8 cellular contexts compared by ENCODE assay signal in the genomic region with DNA sequence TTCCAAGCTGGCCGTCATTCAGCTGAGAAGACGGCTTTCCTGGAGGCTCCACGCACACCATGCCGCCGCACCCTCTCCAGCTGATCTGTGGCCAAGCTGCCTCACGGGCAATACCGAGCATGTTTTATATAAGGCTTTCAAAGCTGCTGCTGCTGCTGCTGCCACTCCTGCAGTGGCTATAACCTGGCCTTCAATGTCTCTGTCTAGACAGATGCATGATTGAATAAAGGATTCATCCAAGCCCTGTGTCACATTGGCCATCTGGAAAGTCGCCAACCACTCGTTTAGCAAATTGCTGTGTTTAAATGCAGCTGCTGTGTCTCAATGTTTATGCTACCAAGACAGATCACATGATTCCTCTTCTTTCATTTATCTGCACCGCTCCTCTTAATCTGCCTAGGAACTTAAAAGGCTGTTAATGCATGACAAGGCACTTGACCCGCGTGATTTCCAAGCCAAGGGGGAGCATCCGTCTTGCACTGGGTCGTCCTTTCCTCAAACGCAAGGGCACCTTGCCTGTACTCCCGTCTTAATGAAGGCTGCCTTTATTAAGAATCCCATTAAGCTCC.
DNase-seq lines count a peak whose midpoint lies in the region; ATAC-seq and TF ChIP-seq lines count a peak whose summit lies in the region.

No MANE protein-coding gene starts in this region.

- peak overlapping the region; percentile 62 to 92; a peak in 3 of 4 replicates for H4K8ac ChIP-seq in IMR-90 (ENCODE audit: low read depth in 2 of 2, low read length in 2 of 2)

- WGBS in IMR-90 (ENCODE audit: extremely low coverage in 2 of 2, insufficient read length in 1 of 2), 2 experiments = 25% methylated on average over 15 of the region's 16 CpGs; no CpG with 5 or more reads in 1 of the 2 experiments
- 20 to 59% methylated on average over 16 of the region's 16 CpGs for WGBS in sigmoid colon, 2 donors

- H3K36me3 ChIP-seq in IMR-90 (ENCODE audit: control insufficient read depth, insufficient read depth, low read length) (no peaks in the 10 kb centered on the region), sigmoid colon (no peaks in the 10 kb centered on the region), tibial artery (no peaks in the 10 kb centered on the region)

- H2AK5ac ChIP-seq in IMR-90 (ENCODE audit: low read depth, low read length) = peak overlapping the region; percentile 86

- no peak for TF ChIP-seq POLR2A in IMR-90 (IDR thresholded peaks at IDR 0.05; ENCODE audit: low read depth, low read length)
- no peak for TF ChIP-seq POLR2A in sigmoid colon (IDR thresholded peaks at IDR 0.05)

- peak overlapping the region; percentile 83 for H2BK15ac ChIP-seq in IMR-90 (ENCODE audit: low read depth, low read length)

- no TSS peak for BruUV-seq in IMR-90 (replicated peaks; lab: Mats Ljungman, UMichigan)

- H2AK9ac ChIP-seq in IMR-90 (replicated peaks; ENCODE audit: low read depth, low read length, poor library complexity) = peak overlapping the region; percentile 87

- H3K18ac ChIP-seq in IMR-90 (ENCODE audit: low read depth, low read length) = peak overlapping the region; percentile 95

- peak overlapping the region; percentile 69 for H2AFZ ChIP-seq in IMR-90 (replicated peaks; ENCODE audit: low read length, poor library complexity)

- H3K4me3 ChIP-seq in IMR-90 (ENCODE audit: insufficient read depth, low read depth, low read length) (no peak overlapping the region), fibroblast of the aortic adventitia (ENCODE audit: low read depth, low read length) (no peak overlapping the region), sigmoid colon (peak overlapping the region in 1 of 4 donors; percentile 0), tibial artery (no peak overlapping the region)

- CTCF ChIA-PET in IMR-90 (lab: Yijun Ruan, JAX) = no interaction called here

- H3K79me1 ChIP-seq in IMR-90 (ENCODE audit: low read depth in 1 of 2, low read length in 2 of 2) = no peaks in the 10 kb centered on the region; a peak in 1 of 4 replicates

- TF ChIP-seq RAD21 in IMR-90 (IDR thresholded peaks at IDR 0.05; ENCODE audit: low read length) = no peak

- H4K5ac ChIP-seq in IMR-90 (ENCODE audit: low read depth, low read length) = peak overlapping the region; percentile 95

- ATAC-seq in IMR-90 (ENCODE audit: low read depth) = peak; percentile 4
- no peak for ATAC-seq in GM19035 (IDR thresholded peaks at IDR 0.05; ENCODE audit: unreplicated experiment)
- no peak for ATAC-seq in GM21515 (IDR thresholded peaks at IDR 0.05; ENCODE audit: unreplicated experiment)
- no peak for ATAC-seq in HG02970 (IDR thresholded peaks at IDR 0.05; ENCODE audit: low FRiP score, unreplicated experiment)

- peak overlapping the region; percentile 51; the same call in 1 of the 2 replicates for H3K23ac ChIP-seq in IMR-90 (ENCODE audit: low read depth, low read length)

- H3K56ac ChIP-seq in IMR-90 (ENCODE audit: extremely low read depth, insufficient read depth, low read length) = no peak overlapping the region

- POLR2A ChIA-PET in IMR-90 (lab: Charles Lee; ENCODE audit: unreplicated experiment) = interaction anchor here (0.7 kb wide), 2 partner anchors 114 to 352 kb away, joined by 3 read pairs; no protein-coding TSS in a partner anchor

- no peak for TF ChIP-seq CTCF in IMR-90 (conservative IDR thresholded peaks at IDR 0.05; ENCODE audit: low read depth, low read length)
- no peak for TF ChIP-seq CTCF in fibroblast of the aortic adventitia (IDR thresholded peaks at IDR 0.05; ENCODE audit: insufficient read depth, low read length)
- TF ChIP-seq CTCF in sigmoid colon (IDR thresholded peaks at IDR 0.05) = no peak
- no peak for TF ChIP-seq CTCF in tibial artery (IDR thresholded peaks at IDR 0.05)

- intact Hi-C loops in IMR-90 (cut with micrococcal nuclease) (loop anchor here (5.0 kb wide), 1 partner anchor 116 kb away; a partner anchor contains a TSS), sigmoid colon (cut with DNase I) (loop anchor here (5.0 to 10.0 kb wide), 3 partner anchors 179 to 914 kb away; a partner anchor contains a TSS), tibial artery (cut with DNase I; ENCODE audit: low total_unique reads) (loop anchor here (10.0 kb wide), 3 partner anchors 242 to 912 kb away; a partner anchor contains a TSS)

- 0 out of 2 replicates have a peak overlapping the region, but pooled peaks have one; percentile 15 for H3K9ac ChIP-seq in IMR-90 (ENCODE audit: low read depth, low read length)

- H2BK5ac ChIP-seq in IMR-90 (ENCODE audit: low read depth, low read length, poor library complexity, severe bottlenecking) = peak overlapping the region; percentile 93

- H3K9me3 ChIP-seq in IMR-90 (ENCODE audit: control insufficient read depth, insufficient read depth, low read length) (no peaks in the 10 kb centered on the region), sigmoid colon (no peaks in the 10 kb centered on the region), tibial artery (no peaks in the 10 kb centered on the region)

- H3K4me1 ChIP-seq in IMR-90 (ENCODE audit: control insufficient read depth, insufficient read depth, low read length) (peaks cover 20% of the 10 kb centered on the region), sigmoid colon (peaks cover 0 to 28% (median 21%) of the 10 kb centered on the region in 4 donors), tibial artery (peaks cover 0 to 21% (median 14%) of the 10 kb centered on the region in 4 donors)

- no peaks in the 10 kb centered on the region for H4K20me1 ChIP-seq in IMR-90 (ENCODE audit: insufficient read depth, low read length)

- in situ Hi-C loops in IMR-90 (cut with MboI; ENCODE audit: low sequenced_read_pairs) = loop anchor here (10.0 to 25.0 kb wide), 3 partner anchors 409 to 909 kb away; a partner anchor contains a TSS

- H4K91ac ChIP-seq in IMR-90 (ENCODE audit: insufficient read depth, low read depth, low read length) = peak overlapping the region; percentile 96

- peak overlapping the region; percentile 97 for H2BK120ac ChIP-seq in IMR-90 (ENCODE audit: low read depth, low read length)

- peak overlapping the region; percentile 91 for H2BK20ac ChIP-seq in IMR-90 (ENCODE audit: low read depth, low read length)

- peak overlapping the region; percentile 47 for H3K4me2 ChIP-seq in IMR-90 (ENCODE audit: low read depth, low read length)

- dilution Hi-C loops in IMR-90 (cut with HindIII; ENCODE audit: low sequenced_read_pairs, unreplicated experiment) = no loop called here

- TF ChIP-seq EP300 in sigmoid colon (IDR thresholded peaks at IDR 0.05) = no peak

- H3K9me1 ChIP-seq in IMR-90 (ENCODE audit: insufficient read depth, low read length) = peaks cover 14% of the 10 kb centered on the region; the same call in 1 of the 2 replicates

- H3K27ac ChIP-seq in IMR-90 (ENCODE audit: insufficient read depth, low read length) (peak overlapping the region; percentile 70), sigmoid colon (peak overlapping the region in 3 of 4 donors; percentile 1 to 61 (median 33)), tibial artery (no peak overlapping the region)

- peak overlapping the region; percentile 96 for H3K4ac ChIP-seq in IMR-90 (ENCODE audit: low read depth, low read length)

- H3K27me3 ChIP-seq in IMR-90 (ENCODE audit: control insufficient read depth, insufficient read depth, low read length) = no peaks in the 10 kb centered on the region
- H3K27me3 ChIP-seq in sigmoid colon = no peaks in the 10 kb centered on the region
- peaks cover 0 to 6% of the 10 kb centered on the region in 2 donors for H3K27me3 ChIP-seq in tibial artery

- peak overlapping the region; percentile 87 for H3K14ac ChIP-seq in IMR-90 (replicated peaks; ENCODE audit: low read depth, low read length)

- DNase-seq in IMR-90 (peak; percentile 68), NCI-H82 (lab: John Stamatoyannopoulos, UW) (peak; percentile 97), fibroblast of the aortic adventitia (ENCODE audit: low read depth) (peak; percentile 22), sigmoid colon (peak; percentile 68), tibial artery (no peak)

TF ChIP-seq in IMR-90, 13 proteins besides CTCF, POLR2A, EP300 and RAD21:
- TF ChIP-seq, protein P1, sequence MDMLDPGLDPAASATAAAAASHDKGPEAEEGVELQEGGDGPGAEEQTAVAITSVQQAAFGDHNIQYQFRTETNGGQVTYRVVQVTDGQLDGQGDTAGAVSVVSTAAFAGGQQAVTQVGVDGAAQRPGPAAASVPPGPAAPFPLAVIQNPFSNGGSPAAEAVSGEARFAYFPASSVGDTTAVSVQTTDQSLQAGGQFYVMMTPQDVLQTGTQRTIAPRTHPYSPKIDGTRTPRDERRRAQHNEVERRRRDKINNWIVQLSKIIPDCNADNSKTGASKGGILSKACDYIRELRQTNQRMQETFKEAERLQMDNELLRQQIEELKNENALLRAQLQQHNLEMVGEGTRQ (IDR thresholded peaks at IDR 0.05; ENCODE audit: low read depth, low read length) = peak; percentile 51
- TF ChIP-seq MAFK (IDR thresholded peaks at IDR 0.05; ENCODE audit: low read depth, low read length) = no peak
- TF ChIP-seq SMC3 (IDR thresholded peaks at IDR 0.05; ENCODE audit: low read depth, low read length) = no peak
- no peak for TF ChIP-seq BHLHE40 (IDR thresholded peaks at IDR 0.05; ENCODE audit: low read depth, low read length)
- no peak for TF ChIP-seq MAZ (IDR thresholded peaks at IDR 0.05; ENCODE audit: borderline replicate concordance, low read depth, low read length)
- peak; percentile 24; the same call in 1 of the 2 replicates for TF ChIP-seq NFE2L2 (IDR thresholded peaks at IDR 0.05; ENCODE audit: low read depth, low read length)
TF ChIP-seq in IMR-90: peak in this region for 2.

Comparison
In these comparisons a context has a peak if more than half of its experiments do, and no peak if none do; other contexts are left out.
1. DNase-seq: peak in IMR-90 (single experiment), NCI-H82 (single experiment), fibroblast of the aortic adventitia (single experiment) and sigmoid colon (single experiment); none in tibial artery (0 of 2).
2. H3K27ac ChIP-seq: peak in IMR-90 (single experiment) and sigmoid colon (3 of 4); none in tibial artery (0 of 2).